In genomic region chr18:34297287-34297686, GRCh38 we compare ENCODE assay signal across 17 cellular contexts.
DNase-seq lines count a peak whose midpoint lies in the region; FAIRE-seq and TF ChIP-seq lines count a peak whose summit lies in the region.
"Had no signal": no experiment of that assay in that cellular context is flagged by ENCODE, and none has a peak within 500 bp of the region (broad histone marks: within the 10 kb centered on the region; RNA-seq: fewer than 3 reads in every experiment).

No MANE protein-coding gene starts in this region.

- intact Hi-C loops in lower leg skin (cut with DNase I; ENCODE audit: low total_unique reads): no loop called here
- intact Hi-C loops in vagina (cut with DNase I): no loop called here

- no peaks in the 10 kb centered on the region for H3K27me3 Mint-ChIP-seq in mesothelial cell of epicardium (ENCODE audit: low read depth)
- H3K27me3 Mint-ChIP-seq: CD4-positive, CD25-positive, alpha-beta regulatory T cell had no signal

- peak; percentile 48 for FAIRE-seq in D721Med (lab: Jason Lieb, UNC)
- FAIRE-seq: G401.6, HepG2 had no signal

- H3K27ac ChIP-seq in HUES48 (ENCODE audit: low read depth, low read length): peak overlapping the region; percentile 80
- H3K27ac ChIP-seq in vagina: no peak overlapping the region
- H3K27ac ChIP-seq: BLaER1 had no signal

- H3K36me3 ChIP-seq in HUES48 (ENCODE audit: control insufficient read depth, insufficient read depth, low read length) (no peaks in the 10 kb centered on the region), vagina (no peaks in the 10 kb centered on the region)
- H3K36me3 ChIP-seq: BLaER1 had no signal

- TF ChIP-seq CTCF in D721Med (IDR thresholded peaks at IDR 0.05; ENCODE audit: insufficient read depth, missing control alignments): no peak
- TF ChIP-seq CTCF in lower leg skin (IDR thresholded peaks at IDR 0.05): no peak
- TF ChIP-seq CTCF in vagina (IDR thresholded peaks at IDR 0.05): no peak
- TF ChIP-seq CTCF in mesothelial cell of epicardium (IDR thresholded peaks at IDR 0.05; ENCODE audit: unreplicated experiment): no peak

- no peaks in the 10 kb centered on the region for H3K36me3 Mint-ChIP-seq in mesothelial cell of epicardium
- H3K36me3 Mint-ChIP-seq: CD4-positive, CD25-positive, alpha-beta regulatory T cell had no signal

- no peaks in the 10 kb centered on the region for H3K27me3 ChIP-seq in HUES48 (ENCODE audit: control insufficient read depth, insufficient read depth, low read length)
- no peaks in the 10 kb centered on the region for H3K27me3 ChIP-seq in vagina
- H3K27me3 ChIP-seq: BLaER1 had no signal

- H3K9ac ChIP-seq in HUES48 (ENCODE audit: low read depth, low read length): no peak overlapping the region
- H3K9ac ChIP-seq: BLaER1 had no signal

- H3K4me3 ChIP-seq in HUES48 (ENCODE audit: low read depth, low read length) (no peak overlapping the region), lower leg skin (ENCODE audit: low read depth, poor library complexity, severe bottlenecking) (no peak overlapping the region), vagina (no peak overlapping the region)
- H3K4me3 ChIP-seq: BLaER1 had no signal

- H3K9me3 Mint-ChIP-seq in mesothelial cell of epicardium: peaks cover 13% of the 10 kb centered on the region

- no peak for DNase-seq in D721Med (ENCODE audit: insufficient read length, low spot score)
- DNase-seq in astrocyte of the hippocampus (ENCODE audit: low read depth, low spot score): peak; percentile 46
- peak; percentile 7 for DNase-seq in iPS DF 4.7 (ENCODE audit: extremely low read depth, low spot score)
- DNase-seq in lower leg skin (ENCODE audit: low spot score in 2 of 2): no peak
- no peak for DNase-seq in vagina (ENCODE audit: extremely low spot score in 2 of 2)
- DNase-seq in D341Med (ENCODE audit: low spot score): no peak
- no peak for DNase-seq in mesothelial cell of epicardium (ENCODE audit: low spot score in 2 of 2, unreplicated experiment in 2 of 2)
- DNase-seq: 8988T; AML-193; CD4-positive, CD25-positive, alpha-beta regulatory T cell; DMS79; EL; H7 had no signal

- H3K9me3 ChIP-seq in HUES48 (ENCODE audit: control insufficient read depth, insufficient read depth, low read length) (no peaks in the 10 kb centered on the region), vagina (no peaks in the 10 kb centered on the region)
- H3K9me3 ChIP-seq: BLaER1 had no signal

- no peaks in the 10 kb centered on the region for H3K4me1 Mint-ChIP-seq in mesothelial cell of epicardium
- H3K4me1 Mint-ChIP-seq: CD4-positive, CD25-positive, alpha-beta regulatory T cell had no signal

- no peak overlapping the region for H3K27ac Mint-ChIP-seq in mesothelial cell of epicardium
- H3K27ac Mint-ChIP-seq: CD4-positive, CD25-positive, alpha-beta regulatory T cell had no signal

- no peak for TF ChIP-seq POLR2A in lower leg skin (IDR thresholded peaks at IDR 0.05)
- no peak for TF ChIP-seq POLR2A in vagina (IDR thresholded peaks at IDR 0.05)

- H3K4me3 Mint-ChIP-seq in mesothelial cell of epicardium: no peak overlapping the region
- H3K4me3 Mint-ChIP-seq: CD4-positive, CD25-positive, alpha-beta regulatory T cell had no signal

- H3K4me1 ChIP-seq in HUES48 (ENCODE audit: control insufficient read depth, insufficient read depth, low read length): peaks cover 6% of the 10 kb centered on the region; the same call in 1 of the 2 replicates
- no peaks in the 10 kb centered on the region for H3K4me1 ChIP-seq in vagina
- H3K4me1 ChIP-seq: BLaER1 had no signal

Comparison
In these comparisons a context has a peak if more than half of its experiments do, and no peak if none do; other contexts are left out.
1. DNase-seq: peak in astrocyte of the hippocampus (single experiment) and iPS DF 4.7 (single experiment); none in D721Med (single experiment), lower leg skin (0 of 2), vagina (0 of 2), D341Med (single experiment) and mesothelial cell of epicardium (0 of 2).